ENCODE assay signal across 8 cellular contexts in the genomic region with DNA sequence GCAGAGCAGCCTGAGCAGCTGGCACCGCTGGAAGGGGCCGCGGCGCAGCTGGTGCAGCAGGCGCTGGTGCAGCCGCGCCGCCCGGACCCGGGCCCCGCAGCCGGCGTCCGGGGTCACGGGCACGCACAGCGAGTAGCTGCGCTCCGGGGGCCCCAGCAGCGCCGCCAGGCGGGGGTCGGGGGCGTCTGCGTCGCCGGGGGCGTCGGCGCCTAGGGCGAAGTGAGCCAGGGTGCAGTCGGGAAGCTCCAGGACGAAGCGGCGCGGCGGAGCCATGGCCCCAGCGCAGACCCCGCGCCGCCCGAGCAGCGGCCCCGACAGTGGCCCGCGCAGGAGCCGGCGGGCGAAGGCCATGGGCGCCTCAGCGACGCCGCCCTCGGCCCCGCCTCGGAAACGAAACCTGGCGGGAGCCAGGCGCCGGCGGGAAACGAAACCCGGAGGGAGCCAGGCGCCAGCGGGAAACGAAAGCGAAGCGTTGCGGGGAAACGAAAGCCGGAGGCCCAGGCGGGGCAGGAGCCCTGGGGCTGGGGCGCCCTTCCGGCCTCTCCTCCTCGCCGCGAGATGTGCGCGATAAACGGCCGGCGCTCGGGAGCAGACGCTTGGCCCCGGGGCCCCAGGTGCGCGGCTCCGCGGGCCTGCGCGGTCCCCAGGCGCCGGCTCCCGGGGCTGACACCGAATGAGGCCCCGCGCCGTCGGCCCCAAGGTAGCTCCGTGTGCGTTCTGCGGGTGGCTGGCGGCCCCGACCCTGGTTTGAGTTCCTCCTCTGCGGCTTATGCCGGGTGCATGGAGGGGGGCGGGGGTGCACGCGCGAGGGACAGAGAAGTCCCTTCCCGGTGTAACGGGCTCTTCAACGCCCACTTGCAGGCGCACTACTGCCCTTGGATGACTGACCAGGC. TPM values are rescaled to one million over a fixed set of nuclear protein-coding genes. Genes with fewer than 3 reads are reported as not detected.
DNase-seq lines count a peak whose midpoint lies in the region; ATAC-seq and TF ChIP-seq lines count a peak whose summit lies in the region.

A gene with protein sequence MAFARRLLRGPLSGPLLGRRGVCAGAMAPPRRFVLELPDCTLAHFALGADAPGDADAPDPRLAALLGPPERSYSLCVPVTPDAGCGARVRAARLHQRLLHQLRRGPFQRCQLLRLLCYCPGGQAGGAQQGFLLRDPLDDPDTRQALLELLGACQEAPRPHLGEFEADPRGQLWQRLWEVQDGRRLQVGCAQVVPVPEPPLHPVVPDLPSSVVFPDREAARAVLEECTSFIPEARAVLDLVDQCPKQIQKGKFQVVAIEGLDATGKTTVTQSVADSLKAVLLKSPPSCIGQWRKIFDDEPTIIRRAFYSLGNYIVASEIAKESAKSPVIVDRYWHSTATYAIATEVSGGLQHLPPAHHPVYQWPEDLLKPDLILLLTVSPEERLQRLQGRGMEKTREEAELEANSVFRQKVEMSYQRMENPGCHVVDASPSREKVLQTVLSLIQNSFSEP (minus strand): TSS at position 562 of the 893 bp plus-strand sequence. CDS start 211 bp downstream, at position 351.

- peaks cover 9 to 23% (median 22%) of the 10 kb centered on the region in 3 donors for H3K36me3 Mint-ChIP-seq in naive thymus-derived CD8-positive, alpha-beta T cell
- H3K36me3 Mint-ChIP-seq in stimulated activated naive CD8-positive, alpha-beta T cell treated with anti-CD3 and anti-CD28 coated beads, Interleukin-15, Interleukin-2, amounts not matched to agents 100 ng/mL and 50 ng/mL, for 24 hours (ENCODE audit: low read depth) = peaks cover 18% of the 10 kb centered on the region

- H3K27me3 ChIP-seq in esophagus muscularis mucosa = no peaks in the 10 kb centered on the region

- POLR2A ChIA-PET in naive thymus-derived CD8-positive, alpha-beta T cell (lab: Charles Lee) = interaction anchor here (0.8 to 3.8 kb wide), 8 partner anchors 12 to 167 kb away, joined by 3 to 61 read pairs (median 4); a partner anchor contains a TSS

- peaks cover 0 to 6% (median under 1%) of the 10 kb centered on the region in 9 donors for H3K9me3 Mint-ChIP-seq in naive thymus-derived CD8-positive, alpha-beta T cell
- H3K9me3 Mint-ChIP-seq in stimulated activated naive CD8-positive, alpha-beta T cell treated with anti-CD3 and anti-CD28 coated beads, Interleukin-15, Interleukin-2, amounts not matched to agents 100 ng/mL and 50 ng/mL, for 24 hours = peaks cover under 1% of the 10 kb centered on the region

- intact Hi-C loops in esophagus muscularis mucosa (cut with DNase I) = no loop called here

- no peaks in the 10 kb centered on the region for H3K27me3 Mint-ChIP-seq in naive thymus-derived CD8-positive, alpha-beta T cell
- no peaks in the 10 kb centered on the region for H3K27me3 Mint-ChIP-seq in stimulated activated naive CD8-positive, alpha-beta T cell treated with anti-CD3 and anti-CD28 coated beads, Interleukin-15, Interleukin-2, amounts not matched to agents 100 ng/mL and 50 ng/mL, for 24 hours

- 11% methylated on average over 2 of the region's 114 CpGs for WGBS in esophagus muscularis mucosa

- no peaks in the 10 kb centered on the region for H3K9me3 ChIP-seq in esophagus muscularis mucosa

- DNase-seq in C1 segment of cervical spinal cord (lab: John Stamatoyannopoulos, UW) (peak in 9 of 14 donors; percentile 22 to 74 (median 44)), NOMO-1 treated with dmso at 0.1 percent for 144 hours (lab: John Stamatoyannopoulos, UW; ENCODE audit: unreplicated experiment) (peak; percentile 83), activated T-cell treated with anti-CD3 and anti-CD28 coated beads for 4 hours (peak; percentile 74), esophagus muscularis mucosa (ENCODE audit: extremely low spot score) (peak; percentile 94)
- DNase-seq in naive thymus-derived CD8-positive, alpha-beta T cell = peak; percentile 67 to 84 (median 76)

- H3K4me1 ChIP-seq in esophagus muscularis mucosa = peaks cover 20 to 33% (median 27%) of the 10 kb centered on the region in 4 donors

- peak within 1 kb of the TSS; percentile 80 to 93 (median 88) for H3K27ac ChIP-seq in esophagus muscularis mucosa (replicated peaks in 1 of 4)

- TF ChIP-seq CTCF in esophagus muscularis mucosa (IDR thresholded peaks at IDR 0.05) = peak; percentile 25 to 28 (median 25)

- peaks cover 10 to 46% (median 26%) of the 10 kb centered on the region in 4 donors for H3K4me1 Mint-ChIP-seq in naive thymus-derived CD8-positive, alpha-beta T cell
- peaks cover 27% of the 10 kb centered on the region for H3K4me1 Mint-ChIP-seq in stimulated activated naive CD8-positive, alpha-beta T cell treated with anti-CD3 and anti-CD28 coated beads, Interleukin-15, Interleukin-2, amounts not matched to agents 100 ng/mL and 50 ng/mL, for 24 hours (ENCODE audit: low read depth)

- peak within 1 kb of the TSS; percentile 87 to 100 (median 94) for H3K27ac Mint-ChIP-seq in naive thymus-derived CD8-positive, alpha-beta T cell
- H3K27ac Mint-ChIP-seq in stimulated activated naive CD8-positive, alpha-beta T cell treated with anti-CD3 and anti-CD28 coated beads, Interleukin-15, Interleukin-2, amounts not matched to agents 100 ng/mL and 50 ng/mL, for 24 hours = peak within 1 kb of the TSS; percentile 90

- peak within 1 kb of the TSS; percentile 90 to 100 (median 97) for H3K4me3 Mint-ChIP-seq in naive thymus-derived CD8-positive, alpha-beta T cell
- peak within 1 kb of the TSS; percentile 87 for H3K4me3 Mint-ChIP-seq in stimulated activated naive CD8-positive, alpha-beta T cell treated with anti-CD3 and anti-CD28 coated beads, Interleukin-15, Interleukin-2, amounts not matched to agents 100 ng/mL and 50 ng/mL, for 24 hours

- H3K36me3 ChIP-seq in esophagus muscularis mucosa = peaks cover 0 to 17% (median 9%) of the 10 kb centered on the region in 4 donors

- TF ChIP-seq EP300 in esophagus muscularis mucosa (IDR thresholded peaks at IDR 0.05) = peak; percentile 37

- peak within 1 kb of the TSS; percentile 83 to 92 (median 85) for H3K4me3 ChIP-seq in esophagus muscularis mucosa

- ATAC-seq in GM18907 (IDR thresholded peaks at IDR 0.05; ENCODE audit: unreplicated experiment) = peak; percentile 82
- peak; percentile 84 for ATAC-seq in HG03135 (IDR thresholded peaks at IDR 0.05; ENCODE audit: unreplicated experiment)
- peak; percentile 76 for ATAC-seq in naive thymus-derived CD8-positive, alpha-beta T cell

- TF ChIP-seq POLR2A in esophagus muscularis mucosa (IDR thresholded peaks at IDR 0.05; ENCODE audit: low read depth) = no peak

RNA-seq across cellular contexts. Expression of the gene that starts here (rescaled TPM):
- total RNA-seq in esophagus muscularis mucosa = 1 to 10 TPM; 3.3 to 8.3 (median 5.8) TPM
- 1 to 10 TPM; 3.0 to 3.4 TPM for total RNA-seq in naive thymus-derived CD8-positive, alpha-beta T cell
- 1 to 10 TPM; 4.5 to 7.3 (median 4.6) TPM for polyA plus RNA-seq in naive thymus-derived CD8-positive, alpha-beta T cell

Comparison
In these comparisons a context has a peak if more than half of its experiments do, and no peak if none do; other contexts are left out.
1. Peak in every context shown above with its lines: DNase-seq, ATAC-seq, H3K4me3 ChIP-seq and H3K27ac ChIP-seq.
2. DNase-seq: peak in every context shown above with its lines; median percentile 94 in esophagus muscularis mucosa; 83 in NOMO-1 treated with dmso at 0.1 percent for 144 hours; 76 in naive thymus-derived CD8-positive, alpha-beta T cell; 74 in activated T-cell treated with anti-CD3 and anti-CD28 coated beads for 4 hours; 44 in C1 segment of cervical spinal cord.